26 cellular contexts compared by ENCODE assay signal in the genomic region with DNA sequence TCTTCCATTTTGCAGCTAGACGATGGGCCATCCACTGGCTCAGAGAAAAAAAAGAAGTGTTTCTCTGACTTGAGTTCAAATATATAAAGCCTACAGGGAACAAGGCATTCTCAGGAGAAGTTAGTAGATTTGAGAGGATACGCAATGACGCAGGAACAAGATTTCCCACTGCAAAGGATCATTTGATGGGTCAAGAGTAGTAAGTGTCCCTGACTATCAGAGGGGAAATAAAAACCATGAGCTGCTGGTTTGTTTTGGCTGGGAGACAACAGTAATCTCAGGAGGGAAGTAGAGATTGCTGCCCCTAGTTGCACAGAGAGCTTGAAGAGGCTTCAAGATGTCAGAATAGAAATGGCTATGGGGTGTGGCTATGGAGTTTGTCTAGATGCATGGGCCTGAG. TPM values are rescaled to one million over a fixed set of nuclear protein-coding genes. Genes with fewer than 3 reads are reported as not detected.
DNase-seq lines count a peak whose midpoint lies in the region; ATAC-seq and TF ChIP-seq lines count a peak whose summit lies in the region.
"Had no signal": no experiment of that assay in that cellular context is flagged by ENCODE, and none has a peak within 500 bp of the region (broad histone marks: within the 10 kb centered on the region; RNA-seq: fewer than 3 reads in every experiment).

No MANE protein-coding gene starts in this region.

- H3K27me3 Mint-ChIP-seq in osteocyte (ENCODE audit: unreplicated experiment), result no peaks in the 10 kb centered on the region
- H3K27me3 Mint-ChIP-seq: activated CD4-positive, alpha-beta memory T cell treated with anti-CD3 and anti-CD28 coated beads, Interleukin-2, amount 10 ng/mL, durations not matched to agents 7 days and 5 days had no signal

- DNase-seq in brain pericyte (ENCODE audit: low read depth, low spot score) (peak; percentile 81), heart left ventricle (peak in 2 of 5 donors; percentile 35 to 60), osteocyte (ENCODE audit: extremely low spot score, unreplicated experiment) (no peak), body of pancreas (no peak), HT-29 (ENCODE audit: low spot score) (no peak)
- DNase-seq: activated CD4-positive, alpha-beta memory T cell treated with anti-CD3 and anti-CD28 coated beads, Interleukin-2, amount 10 ng/mL, durations not matched to agents 7 days and 5 days; activated CD4-positive, CD25-positive, alpha-beta regulatory T cell treated with anti-CD3 and anti-CD28 coated beads, Interleukin-2, amount 50 U/mL, for 72 hours; activated CD8-positive, alpha-beta memory T cell treated with anti-CD3 and anti-CD28 coated beads, Interleukin-2, amount 50 U/mL, for 48 hours; anterior cingulate cortex; dorsolateral prefrontal cortex; kidney glomerular epithelial cell; NCI-H2029 treated with DMSO at 0.1 percent for 48 hours; NCI-H2227 treated with DMSO at 0.1 percent for 48 hours; spleen; stimulated activated CD4-positive, alpha-beta T cell treated with anti-CD3 and anti-CD28 coated beads, Interleukin-4, amount 100 ng/mL, for 1 hour; T-helper 1 cell; trophoblast cell had no signal

- H3K9me3 ChIP-seq in BLaER1 treated with 17β-estradiol and CSF1 and Interleukin-3, amounts not matched to agents 10 nM and 100 nM (replicated peaks in 1 of 11), result peaks cover 0 to 15% (median 9%) of the 10 kb centered on the region in 11 experiments; a peak in 16 of 22 replicates
- no peaks in the 10 kb centered on the region for H3K9me3 ChIP-seq in heart left ventricle
- no peaks in the 10 kb centered on the region for H3K9me3 ChIP-seq in body of pancreas
- H3K9me3 ChIP-seq: A549, SJCRH30, spleen had no signal

- WGBS in heart left ventricle, 4 donors, result 66 to 79% (median 68%) methylated on average over 3 of the region's 3 CpGs
- 91 to 97% methylated on average over 3 of the region's 3 CpGs for WGBS in body of pancreas, 2 donors

- H3K27me3 ChIP-seq in BLaER1 treated with 17β-estradiol and CSF1 and Interleukin-3, amounts not matched to agents 10 nM and 100 nM, result no peaks in the 10 kb centered on the region
- H3K27me3 ChIP-seq in heart left ventricle (no peaks in the 10 kb centered on the region), body of pancreas (no peaks in the 10 kb centered on the region)
- H3K27me3 ChIP-seq: dorsolateral prefrontal cortex, SJCRH30, spleen had no signal

- H3K4me3 Mint-ChIP-seq in osteocyte (ENCODE audit: unreplicated experiment), result no peak overlapping the region
- H3K4me3 Mint-ChIP-seq: activated CD4-positive, alpha-beta memory T cell treated with anti-CD3 and anti-CD28 coated beads, Interleukin-2, amount 10 ng/mL, durations not matched to agents 7 days and 5 days; B cell; memory B cell had no signal

- H3K4me1 Mint-ChIP-seq in osteocyte (ENCODE audit: unreplicated experiment), result peaks cover 66% of the 10 kb centered on the region

- peaks cover 20 to 43% (median 38%) of the 10 kb centered on the region in 10 experiments for H3K4me1 ChIP-seq in BLaER1 treated with 17β-estradiol and CSF1 and Interleukin-3, amounts not matched to agents 10 nM and 100 nM
- H3K4me1 ChIP-seq in heart left ventricle (peaks cover 0 to 33% (median 9%) of the 10 kb centered on the region in 12 donors), body of pancreas (peaks cover 37% of the 10 kb centered on the region)

- H3K36me3 ChIP-seq in BLaER1 treated with 17β-estradiol and CSF1 and Interleukin-3, amounts not matched to agents 10 nM and 100 nM, result no peaks in the 10 kb centered on the region
- no peaks in the 10 kb centered on the region for H3K36me3 ChIP-seq in heart left ventricle
- no peaks in the 10 kb centered on the region for H3K36me3 ChIP-seq in body of pancreas (replicated peaks in 1 of 2; ENCODE audit: insufficient read depth in 1 of 2, low read depth in 2 of 2)
- H3K36me3 ChIP-seq: SJCRH30, spleen had no signal

- intact Hi-C loops in heart left ventricle (cut with DNase I), result loop anchor here in 1 of 10 donors (5.0 kb wide), 1 partner anchor 294 kb away; no protein-coding TSS in a partner anchor
- intact Hi-C loops in body of pancreas (cut with DNase I), result loop anchor here (10.0 kb wide), 1 partner anchor 48 kb away; no protein-coding TSS in a partner anchor

- TF ChIP-seq POLR2A in heart left ventricle (IDR thresholded peaks at IDR 0.05), result no peak
- TF ChIP-seq POLR2A in body of pancreas (IDR thresholded peaks at IDR 0.05), result no peak

- no peak for TF ChIP-seq CTCF in heart left ventricle (IDR thresholded peaks at IDR 0.05)
- no peak for TF ChIP-seq CTCF in osteocyte (IDR thresholded peaks at IDR 0.05)
- no peak for TF ChIP-seq CTCF in body of pancreas (IDR thresholded peaks at IDR 0.05)

- peak overlapping the region; percentile 59 to 90 (median 81) for H3K4me2 ChIP-seq in BLaER1 treated with 17β-estradiol and CSF1 and Interleukin-3, amounts not matched to agents 10 nM and 100 nM
- H3K4me2 ChIP-seq: A549 had no signal

- H3K4me3 ChIP-seq in BLaER1 treated with 17β-estradiol and CSF1 and Interleukin-3, amounts not matched to agents 10 nM and 100 nM, result peak overlapping the region in 2 of 10 experiments; percentile 10 to 11; a peak in 4 of 20 replicates
- H3K4me3 ChIP-seq in heart left ventricle (no peak overlapping the region), body of pancreas (no peak overlapping the region)
- H3K4me3 ChIP-seq: A549, dorsolateral prefrontal cortex, SJCRH30, spleen had no signal

- peak overlapping the region; percentile 72 for H3K27ac Mint-ChIP-seq in osteocyte (ENCODE audit: unreplicated experiment)
- H3K27ac Mint-ChIP-seq: activated CD4-positive, alpha-beta memory T cell treated with anti-CD3 and anti-CD28 coated beads, Interleukin-2, amount 10 ng/mL, durations not matched to agents 7 days and 5 days; activated naive CD4-positive, alpha-beta T cell treated with anti-CD3 and anti-CD28 coated beads, Interleukin-2, amount 50 U/mL, for 72 hours; activated T-helper 2 cell treated with anti-CD3 and anti-CD28 coated beads, Interferon-gamma antibody, Interleukin-2, Interleukin-4, amounts not matched to agents 10 μg/mL and 5 μg/mL and 100 μg/mL, durations not matched to agents 14 hours and 24 hours and 36 hours; B cell; memory B cell had no signal

- no peaks in the 10 kb centered on the region for H4K20me1 ChIP-seq in BLaER1 treated with 17β-estradiol and CSF1 and Interleukin-3, amounts not matched to agents 10 nM and 100 nM

- peak; percentile 45 to 86 (median 66) for ATAC-seq in heart left ventricle
- no peak for ATAC-seq in body of pancreas
- ATAC-seq in HG02588 (IDR thresholded peaks at IDR 0.05; ENCODE audit: unreplicated experiment), result no peak
- no peak for ATAC-seq in GM18873 (IDR thresholded peaks at IDR 0.05; ENCODE audit: low FRiP score, unreplicated experiment)
- ATAC-seq: A549; activated naive CD4-positive, alpha-beta T cell treated with anti-CD3 and anti-CD28 coated beads, Interleukin-2, amount 50 U/mL, for 72 hours had no signal

- H3K27ac ChIP-seq in BLaER1 treated with 17β-estradiol and CSF1 and Interleukin-3, amounts not matched to agents 10 nM and 100 nM, result peak overlapping the region in 9 of 11 experiments; percentile 13 to 85 (median 80); a peak in 18 of 22 replicates
- H3K27ac ChIP-seq in heart left ventricle, result peak overlapping the region in 10 of 12 donors; percentile 18 to 78 (median 54)
- no peak overlapping the region for H3K27ac ChIP-seq in body of pancreas
- H3K27ac ChIP-seq: SJCRH30, spleen had no signal

- peak overlapping the region in 8 of 11 experiments; percentile 10 to 65 (median 58); a peak in 12 of 22 replicates for H3K9ac ChIP-seq in BLaER1 treated with 17β-estradiol and CSF1 and Interleukin-3, amounts not matched to agents 10 nM and 100 nM

- H3K36me3 Mint-ChIP-seq in osteocyte (ENCODE audit: unreplicated experiment), result no peaks in the 10 kb centered on the region
- H3K36me3 Mint-ChIP-seq: memory B cell had no signal

- H3K9me3 Mint-ChIP-seq in osteocyte (ENCODE audit: unreplicated experiment), result peaks cover 4% of the 10 kb centered on the region
- H3K9me3 Mint-ChIP-seq: activated CD4-positive, alpha-beta memory T cell treated with anti-CD3 and anti-CD28 coated beads, Interleukin-2, amount 10 ng/mL, durations not matched to agents 7 days and 5 days had no signal

RNA-seq across cellular contexts. Expression of gene MYO1B, which starts 22.3 kb away (rescaled TPM):
- total RNA-seq in heart left ventricle (10 to 100 TPM; 10.8 to 47.3 (median 16.2) TPM), osteocyte (83.9 and 91.1 TPM in 2 replicates), body of pancreas (10 to 100 TPM; 68.0 to 77.8 TPM)
- polyA plus RNA-seq in heart left ventricle, result 1 to 10 TPM; 7.8 to 9.2 TPM
- 2.0 and 2.5 TPM in 2 replicates for total RNA-seq in HT-29 (2014; rRNA removed; shearing (Covaris generic))

Comparison
In these comparisons a context has a peak if more than half of its experiments do, and no peak if none do; other contexts are left out.
1. H3K27ac ChIP-seq: peak in BLaER1 treated with 17β-estradiol and CSF1 and Interleukin-3, amounts not matched to agents 10 nM and 100 nM (9 of 11) and heart left ventricle (10 of 12); none in body of pancreas (0 of 4).
2. ATAC-seq: peak in heart left ventricle (4 of 4); none in body of pancreas (single experiment), HG02588 (single experiment) and GM18873 (single experiment).